ENCODE assay signal across 20 cellular contexts in the genomic region with DNA sequence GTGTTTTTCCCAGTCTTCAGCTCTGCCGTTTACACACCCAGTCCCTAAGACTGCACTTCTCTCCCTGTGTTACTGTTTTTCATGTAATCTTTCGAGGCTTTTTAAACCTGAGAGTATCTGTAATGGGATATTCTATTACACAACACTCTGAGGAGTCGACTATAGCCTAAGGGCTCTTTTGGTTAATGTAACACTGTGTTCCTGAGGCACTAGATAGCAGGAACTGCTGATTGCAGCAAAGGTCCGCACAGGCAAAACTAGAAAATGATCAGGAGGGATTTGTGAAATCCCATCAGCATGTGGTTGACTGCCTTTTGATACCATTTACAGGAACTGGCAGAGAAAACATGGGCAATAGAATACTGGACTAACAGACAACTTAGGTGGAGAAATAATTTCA.
A peak's percentile ranks its signal among the peaks of the same experiment; 100 is the strongest.
DNase-seq lines count a peak whose midpoint lies in the region; ATAC-seq and TF ChIP-seq lines count a peak whose summit lies in the region.
"Had no signal": no experiment of that assay in that cellular context is flagged by ENCODE, and none has a peak within 500 bp of the region (broad histone marks: within the 10 kb centered on the region; RNA-seq: fewer than 3 reads in every experiment).

No MANE protein-coding gene starts in this region.

- no peak for ATAC-seq in aorta (ENCODE audit: low FRiP score)

- no peaks in the 10 kb centered on the region for H3K27me3 ChIP-seq in aorta (ENCODE audit: control insufficient read depth in 1 of 2, insufficient read depth in 2 of 2, low read length in 1 of 2)
- H3K27me3 ChIP-seq: right atrium auricular region, stomach had no signal

- TF ChIP-seq CTCF in fibroblast of pulmonary artery (IDR thresholded peaks at IDR 0.05; ENCODE audit: low read length, missing control alignments) = no peak

- 66 to 76% methylated on average over 4 of the region's 4 CpGs for whole genome bisulfite sequencing in aorta, 2 donors

- intact Hi-C loops in aorta (cut with DNase I) = no loop called here

- no peak overlapping the region for H3K27ac ChIP-seq in aorta (ENCODE audit: low read depth in 1 of 2, low read length in 2 of 2)
- H3K27ac ChIP-seq: epithelial cell of prostate, right atrium auricular region, stomach had no signal

- no peaks in the 10 kb centered on the region for H3K9me3 ChIP-seq in aorta (ENCODE audit: control insufficient read depth, low read length)
- H3K9me3 ChIP-seq: right atrium auricular region, stomach had no signal

- H3K4me1 ChIP-seq in aorta (ENCODE audit: control insufficient read depth in 1 of 2, insufficient read depth in 2 of 2, low read length in 2 of 2) = no peaks in the 10 kb centered on the region
- H3K4me1 ChIP-seq: right atrium auricular region, stomach had no signal

- H3K4me3 ChIP-seq in fibroblast of pulmonary artery (replicated peaks; ENCODE audit: low read depth, low read length) (no peak overlapping the region), aorta (ENCODE audit: low read length in 2 of 2) (no peak overlapping the region)
- H3K4me3 ChIP-seq: right atrium auricular region, stomach had no signal

- no peaks in the 10 kb centered on the region for H3K36me3 ChIP-seq in aorta (ENCODE audit: control insufficient read depth in 1 of 2, insufficient read depth in 2 of 2, low read length in 1 of 2)
- H3K36me3 ChIP-seq: right atrium auricular region, stomach had no signal

- DNase-seq in ELR (ENCODE audit: low read depth) = peak; percentile 58
- peak; percentile 8 for DNase-seq in NCI-H69 (lab: John Stamatoyannopoulos, UW)
- DNase-seq in fibroblast of pulmonary artery (ENCODE audit: low read depth) = peak; percentile 8
- DNase-seq in renal cortical epithelial cell (ENCODE audit: low read depth) = peak; percentile 74
- DNase-seq in activated effector memory CD4-positive, alpha-beta T cell treated with Interleukin-2 at 50 U/mL for 16 hours = no peak
- DNase-seq in activated CD4-positive, alpha-beta T cell treated with anti-CD3 and anti-CD28 coated beads, Interleukin-2, amount 50 U/mL, for 4 hours = no peak
- no peak for DNase-seq in aorta
- DNase-seq: activated CD8-positive, alpha-beta memory T cell treated with anti-CD3 and anti-CD28 coated beads for 24 hours; activated naive CD4-positive, alpha-beta T cell treated with anti-CD3 and anti-CD28 coated beads, Interleukin-2, amount 10 ng/mL, durations not matched to agents 7 days and 5 days; activated T-cell treated with anti-CD3 and anti-CD28 coated beads, Interleukin-2, amount 50 U/mL, for 48 hours; foreskin melanocyte; Karpas-422; NCI-H1105; NCI-H2107; NCI-H526; occipital lobe; Right ventricle myocardium superior; stomach had no signal

Comparison
In these comparisons a context has a peak if more than half of its experiments do, and no peak if none do; other contexts are left out.
1. DNase-seq: peak in ELR (single experiment), NCI-H69 (single experiment), fibroblast of pulmonary artery (single experiment) and renal cortical epithelial cell (single experiment); none in activated effector memory CD4-positive, alpha-beta T cell treated with Interleukin-2 at 50 U/mL for 16 hours (single experiment), activated CD4-positive, alpha-beta T cell treated with anti-CD3 and anti-CD28 coated beads, Interleukin-2, amount 50 U/mL, for 4 hours (0 of 2) and aorta (0 of 2).